In genomic region chr17:79510071-79510470, GRCh38 we compare ENCODE assay signal across 8 cellular contexts.
"Had no signal": no experiment of that assay in that cellular context is flagged by ENCODE, and none has a peak within 500 bp of the region (broad histone marks: within the 10 kb centered on the region; RNA-seq: fewer than 3 reads in every experiment).

No MANE protein-coding gene starts in this region.

- DNase-seq: GDM1, GF-D8 had no signal

- ATAC-seq: GM12878 had no signal

- H3K4me3 ChIP-seq: GM12878 had no signal

- FAIRE-seq: G401.6, GM12878, GM12891, GM12892, GM18507, GM19239 had no signal
